8 cellular contexts compared by ENCODE assay signal in the genomic region with DNA sequence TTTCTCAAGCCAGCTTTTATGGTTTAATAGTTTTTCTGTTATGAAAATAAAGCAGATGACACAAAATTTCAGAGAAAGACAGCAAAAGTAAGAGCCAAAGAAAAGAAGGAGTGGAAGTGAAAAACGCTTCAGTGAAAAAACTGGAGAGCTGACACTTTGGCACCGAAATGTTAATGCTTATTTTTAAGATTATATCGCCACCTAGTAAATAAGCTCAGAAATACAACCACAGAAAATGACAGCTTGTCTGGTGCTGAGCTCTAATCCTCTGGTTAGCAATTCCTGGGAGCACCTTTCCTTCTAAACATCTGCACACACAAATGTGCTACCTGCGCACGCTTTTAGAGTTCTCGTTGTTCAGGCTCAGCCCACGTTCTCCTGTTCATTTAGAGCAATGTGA.
DNase-seq lines count a peak whose midpoint lies in the region; ATAC-seq and TF ChIP-seq lines count a peak whose summit lies in the region.

No MANE protein-coding gene starts in this region.

- DNase-seq in Caki2 (ENCODE audit: low read depth) = peak; percentile 42
- peak; percentile 34 for DNase-seq in RPMI8226
- DNase-seq in fibroblast of gingiva (ENCODE audit: low read depth) = peak; percentile 26
- DNase-seq in osteocyte (ENCODE audit: extremely low spot score, unreplicated experiment) = no peak
- DNase-seq in activated CD4-positive, alpha-beta T cell treated with anti-CD3 and anti-CD28 coated beads, Interleukin-2, amount 10 ng/mL, durations not matched to agents 7 days and 5 days = no peak
- DNase-seq in stimulated activated CD4-positive, alpha-beta T cell treated with anti-CD3 and anti-CD28 coated beads, Interleukin-4, amount 100 ng/mL, for 4 hours = no peak

- POLR2A ChIA-PET in activated CD4-positive, alpha-beta T cell treated with anti-CD3 and anti-CD28 coated beads, Interleukin-2, amount 10 ng/mL, durations not matched to agents 7 days and 5 days (lab: Charles Lee) = interaction anchor here (0.6 kb wide), 1 partner anchor 443 kb away, joined by 3 read pairs; no protein-coding TSS in a partner anchor

- H3K4me3 Mint-ChIP-seq in osteocyte (ENCODE audit: unreplicated experiment) = no peak overlapping the region
- H3K4me3 Mint-ChIP-seq in activated CD4-positive, alpha-beta T cell treated with anti-CD3 and anti-CD28 coated beads, Interleukin-2, amount 10 ng/mL, durations not matched to agents 7 days and 5 days = no peak overlapping the region

- H3K27ac Mint-ChIP-seq in osteocyte (ENCODE audit: unreplicated experiment) = no peak overlapping the region
- no peak overlapping the region for H3K27ac Mint-ChIP-seq in activated CD4-positive, alpha-beta T cell treated with anti-CD3 and anti-CD28 coated beads, Interleukin-2, amount 10 ng/mL, durations not matched to agents 7 days and 5 days

- CTCF ChIA-PET in activated CD4-positive, alpha-beta T cell treated with anti-CD3 and anti-CD28 coated beads, Interleukin-2, amount 10 ng/mL, durations not matched to agents 7 days and 5 days (lab: Charles Lee) = interaction anchor here (2.5 kb wide), 1 partner anchor 307 kb away, joined by 12 read pairs; no protein-coding TSS in a partner anchor

- H3K36me3 Mint-ChIP-seq in osteocyte (ENCODE audit: unreplicated experiment) = no peaks in the 10 kb centered on the region
- H3K36me3 Mint-ChIP-seq in activated CD4-positive, alpha-beta T cell treated with anti-CD3 and anti-CD28 coated beads, Interleukin-2, amount 10 ng/mL, durations not matched to agents 7 days and 5 days (ENCODE audit: low read depth) = no peaks in the 10 kb centered on the region

- TF ChIP-seq CTCF in LNCAP (IDR thresholded peaks at IDR 0.05) (peak; percentile 59; the same call in 1 of the 2 replicates), osteocyte (IDR thresholded peaks at IDR 0.05) (peak; percentile 64)

- H3K4me1 Mint-ChIP-seq in osteocyte (ENCODE audit: unreplicated experiment) = no peaks in the 10 kb centered on the region
- peaks cover 2% of the 10 kb centered on the region for H3K4me1 Mint-ChIP-seq in activated CD4-positive, alpha-beta T cell treated with anti-CD3 and anti-CD28 coated beads, Interleukin-2, amount 10 ng/mL, durations not matched to agents 7 days and 5 days

- ATAC-seq in GM19467 (IDR thresholded peaks at IDR 0.05; ENCODE audit: unreplicated experiment) = peak; percentile 60

- in situ Hi-C loops in Caki2 (cut with HindIII; ENCODE audit: low pct_unique_long_range_greater_than_20kb, low sequenced_read_pairs) = loop anchor here (25.0 kb wide), 1 partner anchor 299 kb away; no protein-coding TSS in a partner anchor

- H3K9me3 Mint-ChIP-seq in osteocyte (ENCODE audit: unreplicated experiment) = no peaks in the 10 kb centered on the region
- H3K9me3 Mint-ChIP-seq in activated CD4-positive, alpha-beta T cell treated with anti-CD3 and anti-CD28 coated beads, Interleukin-2, amount 10 ng/mL, durations not matched to agents 7 days and 5 days = no peaks in the 10 kb centered on the region

- H3K27me3 Mint-ChIP-seq in osteocyte (ENCODE audit: unreplicated experiment) = peaks cover 24% of the 10 kb centered on the region
- peaks cover 6% of the 10 kb centered on the region for H3K27me3 Mint-ChIP-seq in activated CD4-positive, alpha-beta T cell treated with anti-CD3 and anti-CD28 coated beads, Interleukin-2, amount 10 ng/mL, durations not matched to agents 7 days and 5 days

Comparison
In these comparisons a context has a peak if more than half of its experiments do, and no peak if none do; other contexts are left out.
1. DNase-seq: peak in Caki2 (single experiment), RPMI8226 (single experiment) and fibroblast of gingiva (single experiment); none in osteocyte (single experiment), activated CD4-positive, alpha-beta T cell treated with anti-CD3 and anti-CD28 coated beads, Interleukin-2, amount 10 ng/mL, durations not matched to agents 7 days and 5 days (single experiment) and stimulated activated CD4-positive, alpha-beta T cell treated with anti-CD3 and anti-CD28 coated beads, Interleukin-4, amount 100 ng/mL, for 4 hours (0 of 2).